In genomic region chr17:48587276-48588073, GRCh38 we compare ENCODE assay signal across 12 cellular contexts. TPM values are rescaled to one million over a fixed set of nuclear protein-coding genes. Genes with fewer than 3 reads are reported as not detected.
DNase-seq lines count a peak whose midpoint lies in the region; ATAC-seq and TF ChIP-seq lines count a peak whose summit lies in the region.
"Had no signal": no experiment of that assay in that cellular context is flagged by ENCODE, and none has a peak within 500 bp of the region (broad histone marks: within the 10 kb centered on the region; RNA-seq: fewer than 3 reads in every experiment).

No MANE protein-coding gene starts in this region.

- TF ChIP-seq CTCF in colonic mucosa (IDR thresholded peaks at IDR 0.05): no peak

- no peak overlapping the region for H2BK5ac ChIP-seq in trophoblast cell (ENCODE audit: low read depth, low read length, poor library complexity)

- H3K18ac ChIP-seq in trophoblast cell (ENCODE audit: low read length): no peak overlapping the region

- H2BK120ac ChIP-seq in trophoblast cell (ENCODE audit: insufficient read depth, low read length, poor library complexity): peak overlapping the region; percentile 11

- no peaks in the 10 kb centered on the region for H3K79me2 ChIP-seq in trophoblast cell (ENCODE audit: control insufficient read depth, insufficient read depth, low read length, poor library complexity)

- H3K4ac ChIP-seq in trophoblast cell (ENCODE audit: low read depth, low read length): no peak overlapping the region

- peak overlapping the region; percentile 18 for H2AK5ac ChIP-seq in trophoblast cell (ENCODE audit: low read length)

- no peaks in the 10 kb centered on the region for H3K27me3 ChIP-seq in colonic mucosa
- H3K27me3 ChIP-seq in trophoblast cell (ENCODE audit: insufficient read depth, low read length): peaks cover 3% of the 10 kb centered on the region

- H3K4me2 ChIP-seq in trophoblast cell (ENCODE audit: low read length): no peak overlapping the region

- H3K9ac ChIP-seq in colonic mucosa (ENCODE audit: low read depth in 2 of 2, low read length in 2 of 2): peak overlapping the region; percentile 76 to 78
- no peak overlapping the region for H3K9ac ChIP-seq in trophoblast cell (ENCODE audit: low read length)

- H3K4me3 ChIP-seq in colonic mucosa (no peak overlapping the region), trophoblast cell (ENCODE audit: low read depth, low read length) (no peak overlapping the region)
- H3K4me3 ChIP-seq: mucosa of descending colon had no signal

- ATAC-seq in HG03460 (IDR thresholded peaks at IDR 0.05; ENCODE audit: unreplicated experiment) (no peak), HG03432 (IDR thresholded peaks at IDR 0.05; ENCODE audit: unreplicated experiment) (no peak)
- ATAC-seq: activated CD4-positive, CD25-positive, alpha-beta regulatory T cell treated with anti-CD3 and anti-CD28 coated beads, Interleukin-2, amount 50 U/mL, for 24 hours; mucosa of descending colon had no signal

- H4K91ac ChIP-seq in trophoblast cell (ENCODE audit: low read depth, low read length): peak overlapping the region; percentile 49

- no peak overlapping the region for H2AFZ ChIP-seq in trophoblast cell (ENCODE audit: insufficient read depth, low read length, poor library complexity)

- H3K9me3 ChIP-seq in colonic mucosa (no peaks in the 10 kb centered on the region), trophoblast cell (ENCODE audit: insufficient read depth, low read depth, low read length) (no peaks in the 10 kb centered on the region)
- H3K9me3 ChIP-seq: mucosa of descending colon had no signal

- H4K8ac ChIP-seq in trophoblast cell (ENCODE audit: low read depth, low read length): peak overlapping the region; percentile 12

- no peak overlapping the region for H4K12ac ChIP-seq in trophoblast cell (ENCODE audit: low read depth, low read length)

- intact Hi-C loops in colonic mucosa (cut with DNase I): no loop called here

- H3K27ac ChIP-seq in colonic mucosa (peak overlapping the region; percentile 88), trophoblast cell (ENCODE audit: low read depth, low read length) (no peak overlapping the region)

- H3K79me1 ChIP-seq in trophoblast cell (ENCODE audit: low read length): peaks cover 5% of the 10 kb centered on the region

- DNase-seq in DMS153 (lab: John Stamatoyannopoulos, UW) (peak; percentile 87), NCI-H2081 (lab: John Stamatoyannopoulos, UW) (peak; percentile 76 to 92), colonic mucosa (no peak), trophoblast cell (no peak), OCI-M2 (lab: John Stamatoyannopoulos, UW; ENCODE audit: unreplicated experiment) (no peak), Ammon's horn (ENCODE audit: low spot score) (no peak)
- DNase-seq: mucosa of descending colon; NCI-H2227 treated with DMSO at 0.1 percent for 48 hours; stimulated activated CD4-positive, alpha-beta T cell treated with anti-CD3 and anti-CD28 coated beads, Interleukin-4, amount 100 ng/mL, for 4 hours had no signal

- H3K4me1 ChIP-seq in colonic mucosa (peaks cover 9% of the 10 kb centered on the region), trophoblast cell (ENCODE audit: control insufficient read depth in 1 of 2, insufficient read depth in 2 of 2, low read length in 2 of 2) (peaks cover 27 to 42% of the 10 kb centered on the region in 2 experiments)

- no CpG with 5 or more reads among the region's 5 CpGs for WGBS in trophoblast cell (ENCODE audit: extremely low coverage, insufficient coverage, insufficient read length)

- H3K36me3 ChIP-seq in colonic mucosa: no peaks in the 10 kb centered on the region
- H3K36me3 ChIP-seq in trophoblast cell (ENCODE audit: control insufficient read depth in 1 of 2, insufficient read depth in 2 of 2, low read length in 2 of 2): no peaks in the 10 kb centered on the region

- H3K23ac ChIP-seq in trophoblast cell (ENCODE audit: low read length): no peak overlapping the region

- H3K14ac ChIP-seq in trophoblast cell (ENCODE audit: low read length): no peak overlapping the region

- H2BK12ac ChIP-seq in trophoblast cell (ENCODE audit: low read length): peak overlapping the region; percentile 15

RNA-seq across cellular contexts. Expression of gene HOXB3, which starts 2.6 kb away (rescaled TPM):
- total RNA-seq in colonic mucosa: 10 to 100 TPM; 17.4 to 31.8 TPM
- polyA plus RNA-seq in trophoblast cell (2013): 8.1 and 10.4 TPM in 2 replicates

RNA-seq across cellular contexts. Expression of gene HOXB5, which starts 6.1 kb away (rescaled TPM):
- 10 to 100 TPM; 11.0 to 22.7 TPM for total RNA-seq in colonic mucosa
- polyA plus RNA-seq in trophoblast cell (2013): 3.2 and 3.5 TPM in 2 replicates

RNA-seq across cellular contexts. Expression of gene HOXB4, which starts 9.3 kb away (rescaled TPM):
- 1 to 10 TPM; 2.5 to 4.7 TPM for total RNA-seq in colonic mucosa
- 5.5 and 6.2 TPM in 2 replicates for polyA plus RNA-seq in trophoblast cell (2013)

RNA-seq across cellular contexts. Expression of gene HOXB6, which starts 17.3 kb away (rescaled TPM):
- total RNA-seq in colonic mucosa: 10 to 100 TPM; 30.0 to 71.0 TPM
- polyA plus RNA-seq in trophoblast cell (2013): 10.6 and 10.9 TPM in 2 replicates

RNA-seq across cellular contexts. Expression of gene HOXB7, which starts 23.3 kb away (rescaled TPM):
- 10 to 100 TPM; 25.9 to 31.4 TPM for total RNA-seq in colonic mucosa
- polyA plus RNA-seq in trophoblast cell (2013): 9.6 and 9.8 TPM in 2 replicates

Comparison
In these comparisons a context has a peak if more than half of its experiments do, and no peak if none do; other contexts are left out.
1. DNase-seq: peak in DMS153 (single experiment) and NCI-H2081 (2 of 2); none in colonic mucosa (single experiment), trophoblast cell (0 of 2), OCI-M2 (single experiment) and Ammon's horn (single experiment).